In the genomic region with DNA sequence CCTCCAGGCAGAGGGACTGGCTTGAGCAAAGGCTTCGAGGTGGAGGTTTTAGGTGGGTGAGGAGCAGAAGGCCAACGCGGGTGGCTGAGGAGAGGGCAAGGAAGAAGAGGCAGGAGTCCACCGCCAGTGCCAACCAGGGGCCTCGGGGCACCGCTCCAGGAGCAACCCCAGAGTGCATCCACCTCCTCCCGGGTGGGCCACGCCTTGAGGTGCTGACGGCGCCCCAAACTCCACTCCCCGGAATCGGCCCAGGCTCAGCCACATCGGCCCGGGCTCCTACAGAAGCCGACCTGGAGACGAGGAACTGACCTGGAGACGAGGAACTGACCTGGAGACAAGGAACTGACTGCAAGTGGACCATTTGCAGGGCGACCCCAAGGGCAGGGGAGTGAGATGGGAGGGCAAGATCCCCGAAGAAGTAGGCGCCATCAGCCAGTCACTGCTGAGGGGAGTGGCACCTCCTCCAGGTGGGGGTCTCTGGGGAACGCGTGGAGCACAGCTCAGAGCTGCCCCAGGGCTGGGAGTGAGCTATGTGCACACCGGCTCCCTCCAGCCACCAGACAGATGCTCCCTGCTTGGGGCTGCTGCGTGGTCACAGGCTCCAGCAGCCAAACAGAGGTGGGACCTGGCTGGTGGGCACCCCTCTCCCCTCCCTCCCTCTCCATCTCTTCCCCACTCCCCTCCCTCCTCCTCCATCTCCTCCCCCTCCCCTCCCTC, we compare ENCODE assay signal across 1 cellular context.
TF ChIP-seq lines count a peak whose summit lies in the region.

No MANE protein-coding gene starts in this region.

TF ChIP-seq in A549, 52 proteins besides CTCF, POLR2A, EP300 and RAD21 (continued from another document):
- TF ChIP-seq NFE2L2 (conservative IDR thresholded peaks at IDR 0.05; ENCODE audit: low read length): no peak
